Comparison of ENCODE assay signal across 29 cellular contexts in genomic region chr3:151155409-151156128, GRCh38. TPM values are rescaled to one million over a fixed set of nuclear protein-coding genes. Genes with fewer than 3 reads are reported as not detected.
DNase-seq lines count a peak whose midpoint lies in the region; ATAC-seq, FAIRE-seq and TF ChIP-seq lines count a peak whose summit lies in the region.
"Had no signal": no experiment of that assay in that cellular context is flagged by ENCODE, and none has a peak within 500 bp of the region (broad histone marks: within the 10 kb centered on the region; RNA-seq: fewer than 3 reads in every experiment).

No MANE protein-coding gene starts in this region.

- WGBS in SK-N-SH (ENCODE audit: low lambda C conversion rate), result 60% methylated on average over 8 of the region's 8 CpGs

- no peak for TF ChIP-seq CTCF in SK-N-SH (IDR thresholded peaks at IDR 0.05)
- no peak for TF ChIP-seq CTCF in mesothelial cell of epicardium (IDR thresholded peaks at IDR 0.05; ENCODE audit: unreplicated experiment)

- peak overlapping the region; percentile 75 for H3K27ac Mint-ChIP-seq in mesothelial cell of epicardium
- H3K27ac Mint-ChIP-seq: HFFc6, naive B cell had no signal

- H3K4me3 ChIP-seq in SK-N-SH (ENCODE audit: low read depth in 2 of 2, low read length in 1 of 2), result no peak overlapping the region
- H3K4me3 ChIP-seq: colonic mucosa, left lung, tibial nerve had no signal

- no peaks in the 10 kb centered on the region for H3F3A ChIP-seq in SK-N-SH (replicated peaks; ENCODE audit: insufficient read depth)

- no peaks in the 10 kb centered on the region for H4K20me1 ChIP-seq in SK-N-SH (ENCODE audit: insufficient read depth)

- TF ChIP-seq EP300 in SK-N-SH (IDR thresholded peaks at IDR 0.05; ENCODE audit: borderline replicate concordance in 1 of 2, low read depth in 1 of 2, low read length in 1 of 2), result no peak

- H3K36me3 ChIP-seq in SK-N-SH (replicated peaks in 1 of 2; ENCODE audit: control insufficient read depth in 1 of 2, insufficient read depth in 2 of 2, low read length in 1 of 2), result no peaks in the 10 kb centered on the region
- H3K36me3 ChIP-seq: colonic mucosa, left lung, tibial nerve had no signal

- peaks cover 0 to 9% of the 10 kb centered on the region in 2 experiments; a peak in 2 of 4 replicates for H3K4me1 ChIP-seq in SK-N-SH (ENCODE audit: control insufficient read depth in 1 of 2, insufficient read depth in 2 of 2, low read depth in 1 of 2, low read length in 1 of 2)
- H3K4me1 ChIP-seq: colonic mucosa, left lung had no signal

- H3K9me3 Mint-ChIP-seq in mesothelial cell of epicardium, result no peaks in the 10 kb centered on the region
- H3K9me3 Mint-ChIP-seq: activated naive CD4-positive, alpha-beta T cell treated with anti-CD3 and anti-CD28 coated beads, Interleukin-2, amount 50 U/mL, for 72 hours; HFFc6; naive B cell had no signal

- no peak for FAIRE-seq in H54 (lab: Jason Lieb, UNC)

- TF ChIP-seq RAD21 in SK-N-SH (IDR thresholded peaks at IDR 0.05; ENCODE audit: low read length), result no peak

- no peak overlapping the region; a peak in 1 of 4 replicates for H3K27ac ChIP-seq in SK-N-SH (ENCODE audit: low read depth in 2 of 2, low read length in 1 of 2)
- H3K27ac ChIP-seq: 22Rv1, colonic mucosa, left lung, RWPE1, tibial nerve had no signal

- no peaks in the 10 kb centered on the region for H3K27me3 Mint-ChIP-seq in mesothelial cell of epicardium (ENCODE audit: low read depth)
- H3K27me3 Mint-ChIP-seq: naive B cell had no signal

- H3K4me2 ChIP-seq in SK-N-SH, result no peak overlapping the region

- POLR2A ChIA-PET in SK-N-SH (lab: Yijun Ruan, JAX), result no interaction called here

- H2AFZ ChIP-seq in SK-N-SH (ENCODE audit: low read depth), result no peak overlapping the region

- no peaks in the 10 kb centered on the region for H3K79me2 ChIP-seq in SK-N-SH (ENCODE audit: insufficient read depth)

- H3K4me1 Mint-ChIP-seq in mesothelial cell of epicardium, result peaks cover 19% of the 10 kb centered on the region
- H3K4me1 Mint-ChIP-seq: naive B cell had no signal

- H3K9ac ChIP-seq in SK-N-SH, result no peak overlapping the region

- no peak overlapping the region for H3K4me3 Mint-ChIP-seq in mesothelial cell of epicardium
- H3K4me3 Mint-ChIP-seq: HFFc6, naive B cell had no signal

- peaks cover 1% of the 10 kb centered on the region; the same call in 1 of the 2 replicates for H3K27me3 ChIP-seq in SK-N-SH (ENCODE audit: insufficient read depth)
- H3K27me3 ChIP-seq: colonic mucosa, left lung, tibial nerve had no signal

- H3K9me2 ChIP-seq in SK-N-SH, result no peaks in the 10 kb centered on the region

- no peaks in the 10 kb centered on the region for H3K9me3 ChIP-seq in SK-N-SH
- H3K9me3 ChIP-seq: colonic mucosa, left lung, tibial nerve had no signal

- no peak for TF ChIP-seq POLR2A in H54 (IDR thresholded peaks at IDR 0.05; ENCODE audit: low read depth, low read length)

- DNase-seq in SK-N-SH, result no peak
- peak; percentile 58 for DNase-seq in ecto neural progenitor cell (ENCODE audit: low spot score)
- DNase-seq in mesothelial cell of epicardium (ENCODE audit: low spot score in 2 of 2, unreplicated experiment in 2 of 2), result no peak
- DNase-seq in iPS-NIHi11 (ENCODE audit: low spot score), result no peak
- no peak for DNase-seq in OCI-M1 (lab: John Stamatoyannopoulos, UW)
- DNase-seq in SIG-M5 treated with dmso at 0.1 percent for 504 hours (lab: John Stamatoyannopoulos, UW; ENCODE audit: unreplicated experiment), result no peak
- DNase-seq in H54 (ENCODE audit: insufficient read length, low spot score), result no peak
- DNase-seq: activated CD4-positive, alpha-beta T cell treated with anti-CD3 and anti-CD28 coated beads for 48 hours; C1 segment of cervical spinal cord; Calu3; colonic mucosa; DMS79; effector memory CD4-positive, alpha-beta T cell; HFFc6; left lung; naive B cell; NCI-H1092 treated with DMSO at 0.1 percent for 48 hours; NCI-H187; NCI-H2171; NCI-H510A treated with DMSO at 0.1 percent for 48 hours; stimulated activated CD4-positive, alpha-beta T cell treated with anti-CD3 and anti-CD28 coated beads, Interleukin-4, amount 100 ng/mL, for 24 hours; SW 1271 had no signal

- no peak for ATAC-seq in SK-N-SH treated with all-trans-retinoic acid at 6 μM for 48 hours
- ATAC-seq: activated naive CD4-positive, alpha-beta T cell treated with anti-CD3 and anti-CD28 coated beads, Interleukin-2, amount 50 U/mL, for 72 hours; left lung had no signal

- CTCF ChIA-PET in SK-N-SH (lab: Yijun Ruan, JAX), result interaction anchor here (0.9 to 2.4 kb wide), 13 partner anchors 9 to 230 kb away, joined by 3 to 15 read pairs (median 5); partner anchors contain the start of gene MED12L

- H3K36me3 Mint-ChIP-seq in mesothelial cell of epicardium, result peaks cover 7% of the 10 kb centered on the region
- H3K36me3 Mint-ChIP-seq: activated naive CD4-positive, alpha-beta T cell treated with anti-CD3 and anti-CD28 coated beads, Interleukin-2, amount 50 U/mL, for 72 hours; naive B cell had no signal

TF ChIP-seq in SK-N-SH treated with all-trans-retinoic acid at 6 μM for 48 hours, 23 proteins besides CTCF, POLR2A, EP300 and RAD21:
- TF ChIP-seq ISL1 (CRISPR knock-in tag; IDR thresholded peaks at IDR 0.05) (0 out of 2 replicates have a peak, but pooled peaks have one; percentile 10), TOX (CRISPR knock-in tag; IDR thresholded peaks at IDR 0.05; ENCODE audit: borderline replicate concordance) (no peak)

TF ChIP-seq in SK-N-SH, 30 proteins besides CTCF, POLR2A, EP300 and RAD21 (continues in another document):
- no peak for TF ChIP-seq ZBTB33 (IDR thresholded peaks at IDR 0.05; ENCODE audit: borderline replicate concordance, low read depth)
- TF ChIP-seq GATA2 (CRISPR knock-in tag; IDR thresholded peaks at IDR 0.05), result no peak
- TF ChIP-seq, protein P1, sequence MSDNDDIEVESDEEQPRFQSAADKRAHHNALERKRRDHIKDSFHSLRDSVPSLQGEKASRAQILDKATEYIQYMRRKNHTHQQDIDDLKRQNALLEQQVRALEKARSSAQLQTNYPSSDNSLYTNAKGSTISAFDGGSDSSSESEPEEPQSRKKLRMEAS (IDR thresholded peaks at IDR 0.05; ENCODE audit: low read depth), result no peak
- no peak for TF ChIP-seq JUND (IDR thresholded peaks at IDR 0.05)
- TF ChIP-seq FOXJ3 (CRISPR knock-in tag; IDR thresholded peaks at IDR 0.05), result no peak
- no peak for TF ChIP-seq USF2 (IDR thresholded peaks at IDR 0.05; ENCODE audit: borderline replicate concordance, low read depth, low read length)
- no peak for TF ChIP-seq TEAD4 (IDR thresholded peaks at IDR 0.05; ENCODE audit: borderline replicate concordance, insufficient read depth)
- TF ChIP-seq RXRA (IDR thresholded peaks at IDR 0.05; ENCODE audit: borderline replicate concordance, low read depth), result no peak
- TF ChIP-seq, protein P2, sequence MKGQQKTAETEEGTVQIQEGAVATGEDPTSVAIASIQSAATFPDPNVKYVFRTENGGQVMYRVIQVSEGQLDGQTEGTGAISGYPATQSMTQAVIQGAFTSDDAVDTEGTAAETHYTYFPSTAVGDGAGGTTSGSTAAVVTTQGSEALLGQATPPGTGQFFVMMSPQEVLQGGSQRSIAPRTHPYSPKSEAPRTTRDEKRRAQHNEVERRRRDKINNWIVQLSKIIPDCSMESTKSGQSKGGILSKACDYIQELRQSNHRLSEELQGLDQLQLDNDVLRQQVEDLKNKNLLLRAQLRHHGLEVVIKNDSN (IDR thresholded peaks at IDR 0.05; ENCODE audit: borderline replicate concordance, low read depth), result no peak
- TF ChIP-seq, protein P3, sequence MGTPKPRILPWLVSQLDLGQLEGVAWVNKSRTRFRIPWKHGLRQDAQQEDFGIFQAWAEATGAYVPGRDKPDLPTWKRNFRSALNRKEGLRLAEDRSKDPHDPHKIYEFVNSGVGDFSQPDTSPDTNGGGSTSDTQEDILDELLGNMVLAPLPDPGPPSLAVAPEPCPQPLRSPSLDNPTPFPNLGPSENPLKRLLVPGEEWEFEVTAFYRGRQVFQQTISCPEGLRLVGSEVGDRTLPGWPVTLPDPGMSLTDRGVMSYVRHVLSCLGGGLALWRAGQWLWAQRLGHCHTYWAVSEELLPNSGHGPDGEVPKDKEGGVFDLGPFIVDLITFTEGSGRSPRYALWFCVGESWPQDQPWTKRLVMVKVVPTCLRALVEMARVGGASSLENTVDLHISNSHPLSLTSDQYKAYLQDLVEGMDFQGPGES (IDR thresholded peaks at IDR 0.05; ENCODE audit: low read depth, low read length), result no peak
- no peak for TF ChIP-seq PBX3 (IDR thresholded peaks at IDR 0.05)

RNA-seq across cellular contexts. Expression of gene GPR171, which starts 47.4 kb away (rescaled TPM):
- polyA plus RNA-seq in SK-N-SH (2012; rRNA removed), result not detected in 2 replicates
- polyA plus RNA-seq in SK-N-SH (2012; cell fraction: cytosol; rRNA removed), result not detected in 2 replicates
- polyA plus RNA-seq in SK-N-SH (2012; cell fraction: nucleus; rRNA removed), result not detected in 2 replicates
- not detected in 3 replicates for total RNA-seq in mesothelial cell of epicardium
- total RNA-seq: Calu3, epithelial cell of proximal tubule, HFFc6, pulmonary artery endothelial cell had no signal
